Comparison of ENCODE assay signal across 22 cellular contexts in the genomic region with DNA sequence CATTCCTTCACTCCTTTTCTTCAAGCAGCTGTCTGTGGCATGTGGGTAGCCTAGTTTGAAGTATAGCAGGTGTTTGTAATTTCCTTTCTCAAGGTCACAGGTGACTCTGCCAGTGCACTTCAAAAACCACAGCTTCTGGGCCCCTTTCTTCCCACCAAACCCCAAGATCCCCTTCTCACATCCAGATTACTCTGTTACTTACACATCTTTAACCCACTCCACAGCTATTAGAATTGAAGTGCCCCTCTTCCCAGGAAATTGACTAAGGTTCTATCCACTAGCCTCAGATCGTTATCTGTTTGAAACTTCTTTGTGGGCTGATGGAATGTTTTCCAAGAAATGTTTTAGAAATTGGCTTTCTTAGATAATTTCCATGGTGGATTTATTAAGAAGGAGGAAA.
DNase-seq lines count a peak whose midpoint lies in the region; ATAC-seq, FAIRE-seq and TF ChIP-seq lines count a peak whose summit lies in the region.
"Had no signal": no experiment of that assay in that cellular context is flagged by ENCODE, and none has a peak within 500 bp of the region (broad histone marks: within the 10 kb centered on the region; RNA-seq: fewer than 3 reads in every experiment).

No MANE protein-coding gene starts in this region.

- peaks cover 4% of the 10 kb centered on the region for H3K9me3 Mint-ChIP-seq in T-helper 2 cell treated with Interferon-gamma antibody and Interleukin-4, amounts not matched to agents 5 μg/mL and 100 μg/mL, for 36 hours
- H3K9me3 Mint-ChIP-seq: activated naive CD8-positive, alpha-beta T cell treated with anti-CD3 and anti-CD28 coated beads, Interleukin-2, amount 50 U/mL, for 24 hours had no signal

- no peak overlapping the region for H4K91ac ChIP-seq in IMR-90 (ENCODE audit: insufficient read depth, low read depth, low read length)

- H4K8ac ChIP-seq in IMR-90 (ENCODE audit: low read depth in 2 of 2, low read length in 2 of 2): no peak overlapping the region

- dilution Hi-C loops in IMR-90 (cut with HindIII; ENCODE audit: low sequenced_read_pairs, unreplicated experiment): no loop called here

- H2AK5ac ChIP-seq in IMR-90 (ENCODE audit: low read depth, low read length): no peak overlapping the region

- H3K4me3 Mint-ChIP-seq in T-helper 2 cell treated with Interferon-gamma antibody and Interleukin-4, amounts not matched to agents 5 μg/mL and 100 μg/mL, for 36 hours: no peak overlapping the region
- H3K4me3 Mint-ChIP-seq: activated naive CD8-positive, alpha-beta T cell treated with anti-CD3 and anti-CD28 coated beads, Interleukin-2, amount 50 U/mL, for 24 hours had no signal

- H3K4me3 ChIP-seq in IMR-90 (ENCODE audit: insufficient read depth, low read depth, low read length) (no peak overlapping the region), fibroblast of villous mesenchyme (ENCODE audit: low read depth, low read length) (no peak overlapping the region), HepG2 (replicated peaks in 1 of 3; ENCODE audit: insufficient read depth in 1 of 3, low read depth in 2 of 3, low read length in 3 of 3) (no peak overlapping the region)
- H3K4me3 ChIP-seq: stomach, upper lobe of left lung had no signal

- peaks cover 6% of the 10 kb centered on the region for H3K4me1 Mint-ChIP-seq in T-helper 2 cell treated with Interferon-gamma antibody and Interleukin-4, amounts not matched to agents 5 μg/mL and 100 μg/mL, for 36 hours (ENCODE audit: low read depth)

- in situ Hi-C loops in IMR-90 (cut with MboI; ENCODE audit: low sequenced_read_pairs) (no loop called here), HepG2 (cut with HindIII; ENCODE audit: extremely low pct_ligation_motif_present, low pct_unique_long_range_greater_than_20kb) (no loop called here)

- H3K4me2 ChIP-seq in IMR-90 (ENCODE audit: low read depth, low read length) (no peak overlapping the region), HepG2 (ENCODE audit: low read depth, low read length) (no peak overlapping the region)

- no peak for FAIRE-seq in HepG2 (lab: Jason Lieb, UNC)

- no peaks in the 10 kb centered on the region; a peak in 1 of 4 replicates for H3K79me1 ChIP-seq in IMR-90 (ENCODE audit: low read depth in 1 of 2, low read length in 2 of 2)

- POLR2A ChIA-PET in IMR-90 (lab: Charles Lee; ENCODE audit: unreplicated experiment) (no interaction called here), HepG2 (lab: Yijun Ruan, JAX) (no interaction called here)

- no peaks in the 10 kb centered on the region for H3K27me3 Mint-ChIP-seq in T-helper 2 cell treated with Interferon-gamma antibody and Interleukin-4, amounts not matched to agents 5 μg/mL and 100 μg/mL, for 36 hours (ENCODE audit: low read depth)
- H3K27me3 Mint-ChIP-seq: activated naive CD8-positive, alpha-beta T cell treated with anti-CD3 and anti-CD28 coated beads, Interleukin-2, amount 50 U/mL, for 24 hours had no signal

- no peaks in the 10 kb centered on the region for H3K9me1 ChIP-seq in IMR-90 (ENCODE audit: insufficient read depth, low read length)

- TF ChIP-seq RAD21 in IMR-90 (IDR thresholded peaks at IDR 0.05; ENCODE audit: low read length) (no peak), HepG2 (CRISPR knock-in tag; IDR thresholded peaks at IDR 0.05) (no peak)

- H3K23ac ChIP-seq in IMR-90 (ENCODE audit: low read depth, low read length): no peak overlapping the region

- no peak overlapping the region for H2BK15ac ChIP-seq in IMR-90 (ENCODE audit: low read depth, low read length)

- no TSS peak for BruUV-seq in IMR-90 (replicated peaks; lab: Mats Ljungman, UMichigan)
- no TSS peak for BruUV-seq in HepG2 (replicated peaks; lab: Mats Ljungman, UMichigan)

- peak; percentile 84 for DNase-seq in EH (ENCODE audit: low read depth)
- peak; percentile 39 for DNase-seq in IMR-90
- peak; percentile 51 for DNase-seq in fibroblast of villous mesenchyme (ENCODE audit: low read depth)
- DNase-seq in DMS53 (lab: John Stamatoyannopoulos, UW): no peak
- no peak for DNase-seq in T-helper 2 cell treated with Interferon-gamma antibody and Interleukin-4, amounts not matched to agents 5 μg/mL and 100 μg/mL, for 36 hours (ENCODE audit: low spot score)
- no peak for DNase-seq in HepG2 (ENCODE audit: low spot score)
- DNase-seq: activated CD4-positive, alpha-beta T cell treated with anti-CD3 and anti-CD28 coated beads for 48 hours; activated naive CD8-positive, alpha-beta T cell treated with anti-CD3 and anti-CD28 coated beads, Interleukin-2, amount 50 U/mL, for 24 hours; cortex of kidney; foreskin keratinocyte; hypothalamus; islet precursor cell; KG1; NCI-H1417; NCI-H526; Right ventricle myocardium superior; stimulated activated CD4-positive, alpha-beta T cell treated with anti-CD3 and anti-CD28 coated beads, Interleukin-4, amount 100 ng/mL, for 4 hours; stomach; T-helper 1 cell; upper lobe of left lung had no signal

- H3K27ac Mint-ChIP-seq in T-helper 2 cell treated with Interferon-gamma antibody and Interleukin-4, amounts not matched to agents 5 μg/mL and 100 μg/mL, for 36 hours: no peak overlapping the region
- H3K27ac Mint-ChIP-seq: activated naive CD8-positive, alpha-beta T cell treated with anti-CD3 and anti-CD28 coated beads, Interleukin-2, amount 50 U/mL, for 24 hours had no signal

- H3K36me3 Mint-ChIP-seq in T-helper 2 cell treated with Interferon-gamma antibody and Interleukin-4, amounts not matched to agents 5 μg/mL and 100 μg/mL, for 36 hours (ENCODE audit: low read depth): peaks cover 14% of the 10 kb centered on the region

- ATAC-seq in IMR-90 (ENCODE audit: low read depth) (no peak), SK-N-SH treated with all-trans-retinoic acid at 6 μM for 48 hours (peak; percentile 89), HepG2 (no peak), HG03439 (IDR thresholded peaks at IDR 0.05; ENCODE audit: unreplicated experiment) (no peak)
- ATAC-seq: activated naive CD8-positive, alpha-beta T cell treated with anti-CD3 and anti-CD28 coated beads, Interleukin-2, amount 50 U/mL, for 24 hours; foreskin keratinocyte had no signal

- peaks cover 2% of the 10 kb centered on the region; the same call in 1 of the 2 replicates for H3K36me3 ChIP-seq in IMR-90 (ENCODE audit: control insufficient read depth, insufficient read depth, low read length)
- no peaks in the 10 kb centered on the region for H3K36me3 ChIP-seq in HepG2 (replicated peaks in 1 of 2; ENCODE audit: control insufficient read depth in 1 of 2, insufficient read depth in 2 of 2, low read length in 2 of 2)
- H3K36me3 ChIP-seq: upper lobe of left lung had no signal

- H2AFZ ChIP-seq in IMR-90 (replicated peaks; ENCODE audit: low read length, poor library complexity): no peak overlapping the region
- H2AFZ ChIP-seq in HepG2 (ENCODE audit: low read length): no peak overlapping the region

- no peak overlapping the region for H4K5ac ChIP-seq in IMR-90 (ENCODE audit: low read depth, low read length)

- no peaks in the 10 kb centered on the region for H3K79me2 ChIP-seq in HepG2 (ENCODE audit: insufficient read depth, low read length)

- H3K4me1 ChIP-seq in IMR-90 (ENCODE audit: control insufficient read depth, insufficient read depth, low read length): no peaks in the 10 kb centered on the region
- H3K4me1 ChIP-seq in HepG2 (ENCODE audit: insufficient read depth, low read length): no peaks in the 10 kb centered on the region
- H3K4me1 ChIP-seq: foreskin keratinocyte, stomach, upper lobe of left lung had no signal

- no peak overlapping the region for H3K14ac ChIP-seq in IMR-90 (replicated peaks; ENCODE audit: low read depth, low read length)

- no peaks in the 10 kb centered on the region for H3K9me3 ChIP-seq in IMR-90 (ENCODE audit: control insufficient read depth, insufficient read depth, low read length)
- H3K9me3 ChIP-seq in HepG2 (ENCODE audit: low read length): no peaks in the 10 kb centered on the region
- H3K9me3 ChIP-seq: stomach, upper lobe of left lung had no signal

- TF ChIP-seq CTCF in IMR-90 (conservative IDR thresholded peaks at IDR 0.05; ENCODE audit: low read depth, low read length): no peak
- TF ChIP-seq CTCF in fibroblast of villous mesenchyme (IDR thresholded peaks at IDR 0.05; ENCODE audit: insufficient read depth, low read depth, low read length): no peak
- no peak for TF ChIP-seq CTCF in HepG2 (CRISPR knock-in tag; IDR thresholded peaks at IDR 0.05)

- TF ChIP-seq EP300 in HepG2 (IDR thresholded peaks at IDR 0.05; ENCODE audit: low read depth in 2 of 2, low read length in 2 of 2) (no peak), HepG2 (CRISPR knock-in tag; IDR thresholded peaks at IDR 0.05; ENCODE audit: borderline replicate concordance) (no peak)

- H3K27me3 ChIP-seq in IMR-90 (ENCODE audit: control insufficient read depth, insufficient read depth, low read length) (no peaks in the 10 kb centered on the region), HepG2 (ENCODE audit: control insufficient read depth in 1 of 2, insufficient read depth in 2 of 2, low read length in 2 of 2) (no peaks in the 10 kb centered on the region)
- H3K27me3 ChIP-seq: foreskin keratinocyte, stomach, upper lobe of left lung had no signal

- no peak overlapping the region for H2BK5ac ChIP-seq in IMR-90 (ENCODE audit: low read depth, low read length, poor library complexity, severe bottlenecking)

- H3K18ac ChIP-seq in IMR-90 (ENCODE audit: low read depth, low read length): no peak overlapping the region

- no peak overlapping the region for H2AK9ac ChIP-seq in IMR-90 (replicated peaks; ENCODE audit: low read depth, low read length, poor library complexity)

- no peak overlapping the region for H3K56ac ChIP-seq in IMR-90 (ENCODE audit: extremely low read depth, insufficient read depth, low read length)

- WGBS in IMR-90 (ENCODE audit: extremely low coverage in 2 of 2, insufficient read length in 1 of 2), 2 experiments: no CpG with 5 or more reads among the region's 1 CpG
- WGBS in HepG2 (ENCODE audit: low lambda C conversion rate): 88% methylated on average over 1 of the region's 1 CpG

- TF ChIP-seq POLR2A in IMR-90 (IDR thresholded peaks at IDR 0.05; ENCODE audit: low read depth, low read length) (no peak), HepG2 (IDR thresholded peaks at IDR 0.05; ENCODE audit: insufficient read depth in 1 of 2, low read depth in 2 of 2, low read length in 2 of 2) (no peak)

- H4K20me1 ChIP-seq in IMR-90 (ENCODE audit: insufficient read depth, low read length): no peaks in the 10 kb centered on the region
- H4K20me1 ChIP-seq in HepG2 (ENCODE audit: insufficient read depth, low read length): no peaks in the 10 kb centered on the region

- H3K27ac ChIP-seq in IMR-90 (ENCODE audit: insufficient read depth, low read length) (no peak overlapping the region), HepG2 (ENCODE audit: extremely low read length, insufficient read depth, low read length) (no peak overlapping the region)
- H3K27ac ChIP-seq: foreskin keratinocyte, stomach, upper lobe of left lung had no signal

- intact Hi-C loops in IMR-90 (cut with micrococcal nuclease): no loop called here
- intact Hi-C loops in HepG2 (cut with micrococcal nuclease; ENCODE audit: unreplicated experiment): no loop called here

- no peak overlapping the region for H2BK120ac ChIP-seq in IMR-90 (ENCODE audit: low read depth, low read length)

- CTCF ChIA-PET in IMR-90 (lab: Yijun Ruan, JAX) (no interaction called here), HepG2 (lab: Yijun Ruan, JAX; ENCODE audit: low intra/inter-chr PET ratio, low total read pairs) (no interaction called here)

- H3K4ac ChIP-seq in IMR-90 (ENCODE audit: low read depth, low read length): no peak overlapping the region

- H3K9ac ChIP-seq in IMR-90 (ENCODE audit: low read depth, low read length) (no peak overlapping the region), HepG2 (ENCODE audit: insufficient read depth, low read depth, low read length) (no peak overlapping the region)

- H2BK20ac ChIP-seq in IMR-90 (ENCODE audit: low read depth, low read length): no peak overlapping the region

Comparison
In these comparisons a context has a peak if more than half of its experiments do, and no peak if none do; other contexts are left out.
1. DNase-seq: peak in EH (single experiment), IMR-90 (single experiment) and fibroblast of villous mesenchyme (single experiment); none in DMS53 (single experiment), T-helper 2 cell treated with Interferon-gamma antibody and Interleukin-4, amounts not matched to agents 5 μg/mL and 100 μg/mL, for 36 hours (single experiment) and HepG2 (single experiment).